1 cellular context compared by ENCODE assay signal in the genomic region with DNA sequence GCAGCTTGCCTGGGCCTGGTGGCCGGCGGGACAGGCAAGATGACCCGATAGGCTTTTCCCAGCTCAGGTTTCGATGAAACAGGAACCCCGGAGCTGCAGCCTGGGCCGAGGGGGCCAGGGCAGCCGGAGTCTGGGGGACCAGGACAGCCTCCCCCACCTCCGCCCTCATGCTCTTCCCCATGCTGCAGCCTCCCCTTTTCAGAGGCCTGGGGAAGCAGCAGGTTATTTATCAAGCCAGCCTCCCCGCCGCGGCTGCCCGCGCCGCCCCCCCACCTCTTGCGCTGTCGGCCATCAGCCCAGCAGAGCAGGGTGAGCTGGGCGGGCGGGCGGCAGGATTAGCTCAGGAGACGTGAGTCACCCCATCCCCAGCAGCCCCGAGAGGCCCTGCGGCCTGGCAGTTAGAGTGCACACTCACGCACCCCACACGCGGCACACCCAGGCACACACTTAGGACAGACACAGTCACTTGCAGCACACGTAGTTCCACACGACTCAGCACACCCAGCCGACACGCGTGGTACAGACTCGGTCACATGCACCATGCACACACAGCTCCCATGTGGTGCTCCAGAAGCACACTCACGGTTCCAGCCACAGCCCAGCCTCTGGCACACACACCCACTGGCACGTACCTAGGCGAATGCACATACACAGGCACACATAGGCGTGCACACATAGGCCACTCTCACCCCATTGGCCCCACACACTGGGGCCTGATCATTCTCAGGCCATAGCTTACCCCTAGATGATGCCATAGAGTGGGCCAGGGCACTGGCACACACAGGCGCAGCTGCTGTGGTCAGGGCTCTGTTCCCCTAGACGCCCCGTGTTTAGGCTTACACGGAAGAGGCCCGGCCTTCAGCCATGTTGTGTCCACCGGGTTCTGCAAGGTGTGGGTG.
TF ChIP-seq lines count a peak whose summit lies in the region.

No MANE protein-coding gene starts in this region.

TF ChIP-seq in K562, 482 proteins besides CTCF, POLR2A, EP300 and RAD21 (continued from another document and continues in another):
- TF ChIP-seq, protein P1, sequence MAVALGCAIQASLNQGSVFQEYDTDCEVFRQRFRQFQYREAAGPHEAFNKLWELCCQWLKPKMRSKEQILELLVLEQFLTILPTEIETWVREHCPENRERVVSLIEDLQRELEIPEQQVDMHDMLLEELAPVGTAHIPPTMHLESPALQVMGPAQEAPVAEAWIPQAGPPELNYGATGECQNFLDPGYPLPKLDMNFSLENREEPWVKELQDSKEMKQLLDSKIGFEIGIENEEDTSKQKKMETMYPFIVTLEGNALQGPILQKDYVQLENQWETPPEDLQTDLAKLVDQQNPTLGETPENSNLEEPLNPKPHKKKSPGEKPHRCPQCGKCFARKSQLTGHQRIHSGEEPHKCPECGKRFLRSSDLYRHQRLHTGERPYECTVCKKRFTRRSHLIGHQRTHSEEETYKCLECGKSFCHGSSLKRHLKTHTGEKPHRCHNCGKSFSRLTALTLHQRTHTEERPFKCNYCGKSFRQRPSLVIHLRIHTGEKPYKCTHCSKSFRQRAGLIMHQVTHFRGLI (CRISPR knock-in tag; IDR thresholded peaks at IDR 0.05) = no peak
- TF ChIP-seq SMAD2 (IDR thresholded peaks at IDR 0.05; ENCODE audit: low read depth, low read length) (no peak), TSC22D4 (tag; IDR thresholded peaks at IDR 0.05) (no peak), NRF1 (conservative IDR thresholded peaks at IDR 0.05 in 1 of 2, IDR thresholded peaks at IDR 0.05 in 1 of 2) (peak; percentile 78 to 84), E2F3 (CRISPR knock-in tag; IDR thresholded peaks at IDR 0.05) (no peak; the same call in 1 of the 2 replicates), PCBP2 (IDR thresholded peaks at IDR 0.05; ENCODE audit: low read depth, low read length, poor library complexity, severe bottlenecking) (no peak), TEAD2 (tag; IDR thresholded peaks at IDR 0.05) (no peak), SMARCB1 (IDR thresholded peaks at IDR 0.05; ENCODE audit: insufficient read length, low read depth) (no peak), ZNF324 (CRISPR knock-in tag; IDR thresholded peaks at IDR 0.05) (no peak), HDGF (IDR thresholded peaks at IDR 0.05) (peak; percentile 98; the same call in 1 of the 2 replicates), MCM2 (IDR thresholded peaks at IDR 0.05; ENCODE audit: low read depth) (no peak), ZNF785 (CRISPR knock-in tag; IDR thresholded peaks at IDR 0.05) (no peak), LCOR (CRISPR knock-in tag; IDR thresholded peaks at IDR 0.05) (0 out of 2 replicates have a peak, but pooled peaks have one; percentile 20), YBX1 (IDR thresholded peaks at IDR 0.05) (no peak), LARP7 (IDR thresholded peaks at IDR 0.05) (no peak), ZNF696 (CRISPR knock-in tag; conservative IDR thresholded peaks at IDR 0.05) (no peak), CHD4 (IDR thresholded peaks at IDR 0.05; ENCODE audit: insufficient read depth, insufficient replicate concordance, low read depth, low read length, poor library complexity, severe bottlenecking) (no peak), CBX3 (IDR thresholded peaks at IDR 0.05; ENCODE audit: borderline replicate concordance in 1 of 2, low read length in 2 of 2) (0 out of 3 replicates have a peak, but pooled peaks of 1 of the 2 experiments have one; percentile 43), FOXA1 (IDR thresholded peaks at IDR 0.05; ENCODE audit: borderline replicate concordance) (no peak), ESRRB (CRISPR knock-in tag; IDR thresholded peaks at IDR 0.05; ENCODE audit: borderline replicate concordance) (no peak), GABPA (tag; conservative IDR thresholded peaks at IDR 0.05; ENCODE audit: low read depth) (no peak), ZBTB7A (IDR thresholded peaks at IDR 0.05; ENCODE audit: borderline replicate concordance, control insufficient read depth, low read depth, low read length) (peak; percentile 69; the same call in 1 of the 2 replicates), XRCC3 (IDR thresholded peaks at IDR 0.05) (no peak), GTF2E2 (tag; IDR thresholded peaks at IDR 0.05) (no peak), EZH2 (IDR thresholded peaks at IDR 0.05; ENCODE audit: borderline replicate concordance, low read depth, low read length) (no peak), PTBP1 (IDR thresholded peaks at IDR 0.05; ENCODE audit: low read depth, low read length) (no peak)
- TF ChIP-seq, protein P2, sequence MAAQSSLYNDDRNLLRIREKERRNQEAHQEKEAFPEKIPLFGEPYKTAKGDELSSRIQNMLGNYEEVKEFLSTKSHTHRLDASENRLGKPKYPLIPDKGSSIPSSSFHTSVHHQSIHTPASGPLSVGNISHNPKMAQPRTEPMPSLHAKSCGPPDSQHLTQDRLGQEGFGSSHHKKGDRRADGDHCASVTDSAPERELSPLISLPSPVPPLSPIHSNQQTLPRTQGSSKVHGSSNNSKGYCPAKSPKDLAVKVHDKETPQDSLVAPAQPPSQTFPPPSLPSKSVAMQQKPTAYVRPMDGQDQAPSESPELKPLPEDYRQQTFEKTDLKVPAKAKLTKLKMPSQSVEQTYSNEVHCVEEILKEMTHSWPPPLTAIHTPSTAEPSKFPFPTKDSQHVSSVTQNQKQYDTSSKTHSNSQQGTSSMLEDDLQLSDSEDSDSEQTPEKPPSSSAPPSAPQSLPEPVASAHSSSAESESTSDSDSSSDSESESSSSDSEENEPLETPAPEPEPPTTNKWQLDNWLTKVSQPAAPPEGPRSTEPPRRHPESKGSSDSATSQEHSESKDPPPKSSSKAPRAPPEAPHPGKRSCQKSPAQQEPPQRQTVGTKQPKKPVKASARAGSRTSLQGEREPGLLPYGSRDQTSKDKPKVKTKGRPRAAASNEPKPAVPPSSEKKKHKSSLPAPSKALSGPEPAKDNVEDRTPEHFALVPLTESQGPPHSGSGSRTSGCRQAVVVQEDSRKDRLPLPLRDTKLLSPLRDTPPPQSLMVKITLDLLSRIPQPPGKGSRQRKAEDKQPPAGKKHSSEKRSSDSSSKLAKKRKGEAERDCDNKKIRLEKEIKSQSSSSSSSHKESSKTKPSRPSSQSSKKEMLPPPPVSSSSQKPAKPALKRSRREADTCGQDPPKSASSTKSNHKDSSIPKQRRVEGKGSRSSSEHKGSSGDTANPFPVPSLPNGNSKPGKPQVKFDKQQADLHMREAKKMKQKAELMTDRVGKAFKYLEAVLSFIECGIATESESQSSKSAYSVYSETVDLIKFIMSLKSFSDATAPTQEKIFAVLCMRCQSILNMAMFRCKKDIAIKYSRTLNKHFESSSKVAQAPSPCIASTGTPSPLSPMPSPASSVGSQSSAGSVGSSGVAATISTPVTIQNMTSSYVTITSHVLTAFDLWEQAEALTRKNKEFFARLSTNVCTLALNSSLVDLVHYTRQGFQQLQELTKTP (IDR thresholded peaks at IDR 0.05; ENCODE audit: low read depth in 1 of 2, partially characterized antibody in 2 of 2) = no peak
- TF ChIP-seq, protein P3, sequence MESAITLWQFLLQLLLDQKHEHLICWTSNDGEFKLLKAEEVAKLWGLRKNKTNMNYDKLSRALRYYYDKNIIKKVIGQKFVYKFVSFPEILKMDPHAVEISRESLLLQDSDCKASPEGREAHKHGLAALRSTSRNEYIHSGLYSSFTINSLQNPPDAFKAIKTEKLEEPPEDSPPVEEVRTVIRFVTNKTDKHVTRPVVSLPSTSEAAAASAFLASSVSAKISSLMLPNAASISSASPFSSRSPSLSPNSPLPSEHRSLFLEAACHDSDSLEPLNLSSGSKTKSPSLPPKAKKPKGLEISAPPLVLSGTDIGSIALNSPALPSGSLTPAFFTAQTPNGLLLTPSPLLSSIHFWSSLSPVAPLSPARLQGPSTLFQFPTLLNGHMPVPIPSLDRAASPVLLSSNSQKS (CRISPR knock-in tag; IDR thresholded peaks at IDR 0.05) = no peak
- TF ChIP-seq, protein P4, sequence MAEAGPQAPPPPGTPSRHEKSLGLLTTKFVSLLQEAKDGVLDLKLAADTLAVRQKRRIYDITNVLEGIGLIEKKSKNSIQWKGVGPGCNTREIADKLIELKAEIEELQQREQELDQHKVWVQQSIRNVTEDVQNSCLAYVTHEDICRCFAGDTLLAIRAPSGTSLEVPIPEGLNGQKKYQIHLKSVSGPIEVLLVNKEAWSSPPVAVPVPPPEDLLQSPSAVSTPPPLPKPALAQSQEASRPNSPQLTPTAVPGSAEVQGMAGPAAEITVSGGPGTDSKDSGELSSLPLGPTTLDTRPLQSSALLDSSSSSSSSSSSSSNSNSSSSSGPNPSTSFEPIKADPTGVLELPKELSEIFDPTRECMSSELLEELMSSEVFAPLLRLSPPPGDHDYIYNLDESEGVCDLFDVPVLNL (CRISPR knock-in tag; IDR thresholded peaks at IDR 0.05; ENCODE audit: low read depth) = no peak
- TF ChIP-seq, protein P5, sequence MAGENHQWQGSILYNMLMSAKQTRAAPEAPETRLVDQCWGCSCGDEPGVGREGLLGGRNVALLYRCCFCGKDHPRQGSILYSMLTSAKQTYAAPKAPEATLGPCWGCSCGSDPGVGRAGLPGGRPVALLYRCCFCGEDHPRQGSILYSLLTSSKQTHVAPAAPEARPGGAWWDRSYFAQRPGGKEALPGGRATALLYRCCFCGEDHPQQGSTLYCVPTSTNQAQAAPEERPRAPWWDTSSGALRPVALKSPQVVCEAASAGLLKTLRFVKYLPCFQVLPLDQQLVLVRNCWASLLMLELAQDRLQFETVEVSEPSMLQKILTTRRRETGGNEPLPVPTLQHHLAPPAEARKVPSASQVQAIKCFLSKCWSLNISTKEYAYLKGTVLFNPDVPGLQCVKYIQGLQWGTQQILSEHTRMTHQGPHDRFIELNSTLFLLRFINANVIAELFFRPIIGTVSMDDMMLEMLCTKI (IDR thresholded peaks at IDR 0.05; ENCODE audit: partially characterized antibody) = no peak
- TF ChIP-seq, protein P6, sequence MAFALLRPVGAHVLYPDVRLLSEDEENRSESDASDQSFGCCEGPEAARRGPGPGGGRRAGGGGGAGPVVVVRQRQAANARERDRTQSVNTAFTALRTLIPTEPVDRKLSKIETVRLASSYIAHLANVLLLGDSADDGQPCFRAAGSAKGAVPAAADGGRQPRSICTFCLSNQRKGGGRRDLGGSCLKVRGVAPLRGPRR (CRISPR knock-in tag; IDR thresholded peaks at IDR 0.05) = no peak
- TF ChIP-seq, protein P7, sequence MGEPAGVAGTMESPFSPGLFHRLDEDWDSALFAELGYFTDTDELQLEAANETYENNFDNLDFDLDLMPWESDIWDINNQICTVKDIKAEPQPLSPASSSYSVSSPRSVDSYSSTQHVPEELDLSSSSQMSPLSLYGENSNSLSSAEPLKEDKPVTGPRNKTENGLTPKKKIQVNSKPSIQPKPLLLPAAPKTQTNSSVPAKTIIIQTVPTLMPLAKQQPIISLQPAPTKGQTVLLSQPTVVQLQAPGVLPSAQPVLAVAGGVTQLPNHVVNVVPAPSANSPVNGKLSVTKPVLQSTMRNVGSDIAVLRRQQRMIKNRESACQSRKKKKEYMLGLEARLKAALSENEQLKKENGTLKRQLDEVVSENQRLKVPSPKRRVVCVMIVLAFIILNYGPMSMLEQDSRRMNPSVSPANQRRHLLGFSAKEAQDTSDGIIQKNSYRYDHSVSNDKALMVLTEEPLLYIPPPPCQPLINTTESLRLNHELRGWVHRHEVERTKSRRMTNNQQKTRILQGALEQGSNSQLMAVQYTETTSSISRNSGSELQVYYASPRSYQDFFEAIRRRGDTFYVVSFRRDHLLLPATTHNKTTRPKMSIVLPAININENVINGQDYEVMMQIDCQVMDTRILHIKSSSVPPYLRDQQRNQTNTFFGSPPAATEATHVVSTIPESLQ (CRISPR knock-in tag; IDR thresholded peaks at IDR 0.05) = no peak
- TF ChIP-seq, protein P8, sequence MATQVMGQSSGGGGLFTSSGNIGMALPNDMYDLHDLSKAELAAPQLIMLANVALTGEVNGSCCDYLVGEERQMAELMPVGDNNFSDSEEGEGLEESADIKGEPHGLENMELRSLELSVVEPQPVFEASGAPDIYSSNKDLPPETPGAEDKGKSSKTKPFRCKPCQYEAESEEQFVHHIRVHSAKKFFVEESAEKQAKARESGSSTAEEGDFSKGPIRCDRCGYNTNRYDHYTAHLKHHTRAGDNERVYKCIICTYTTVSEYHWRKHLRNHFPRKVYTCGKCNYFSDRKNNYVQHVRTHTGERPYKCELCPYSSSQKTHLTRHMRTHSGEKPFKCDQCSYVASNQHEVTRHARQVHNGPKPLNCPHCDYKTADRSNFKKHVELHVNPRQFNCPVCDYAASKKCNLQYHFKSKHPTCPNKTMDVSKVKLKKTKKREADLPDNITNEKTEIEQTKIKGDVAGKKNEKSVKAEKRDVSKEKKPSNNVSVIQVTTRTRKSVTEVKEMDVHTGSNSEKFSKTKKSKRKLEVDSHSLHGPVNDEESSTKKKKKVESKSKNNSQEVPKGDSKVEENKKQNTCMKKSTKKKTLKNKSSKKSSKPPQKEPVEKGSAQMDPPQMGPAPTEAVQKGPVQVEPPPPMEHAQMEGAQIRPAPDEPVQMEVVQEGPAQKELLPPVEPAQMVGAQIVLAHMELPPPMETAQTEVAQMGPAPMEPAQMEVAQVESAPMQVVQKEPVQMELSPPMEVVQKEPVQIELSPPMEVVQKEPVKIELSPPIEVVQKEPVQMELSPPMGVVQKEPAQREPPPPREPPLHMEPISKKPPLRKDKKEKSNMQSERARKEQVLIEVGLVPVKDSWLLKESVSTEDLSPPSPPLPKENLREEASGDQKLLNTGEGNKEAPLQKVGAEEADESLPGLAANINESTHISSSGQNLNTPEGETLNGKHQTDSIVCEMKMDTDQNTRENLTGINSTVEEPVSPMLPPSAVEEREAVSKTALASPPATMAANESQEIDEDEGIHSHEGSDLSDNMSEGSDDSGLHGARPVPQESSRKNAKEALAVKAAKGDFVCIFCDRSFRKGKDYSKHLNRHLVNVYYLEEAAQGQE (CRISPR knock-in tag; IDR thresholded peaks at IDR 0.05; ENCODE audit: low read depth) = no peak; the same call in 1 of the 2 replicates
- TF ChIP-seq, protein P9, sequence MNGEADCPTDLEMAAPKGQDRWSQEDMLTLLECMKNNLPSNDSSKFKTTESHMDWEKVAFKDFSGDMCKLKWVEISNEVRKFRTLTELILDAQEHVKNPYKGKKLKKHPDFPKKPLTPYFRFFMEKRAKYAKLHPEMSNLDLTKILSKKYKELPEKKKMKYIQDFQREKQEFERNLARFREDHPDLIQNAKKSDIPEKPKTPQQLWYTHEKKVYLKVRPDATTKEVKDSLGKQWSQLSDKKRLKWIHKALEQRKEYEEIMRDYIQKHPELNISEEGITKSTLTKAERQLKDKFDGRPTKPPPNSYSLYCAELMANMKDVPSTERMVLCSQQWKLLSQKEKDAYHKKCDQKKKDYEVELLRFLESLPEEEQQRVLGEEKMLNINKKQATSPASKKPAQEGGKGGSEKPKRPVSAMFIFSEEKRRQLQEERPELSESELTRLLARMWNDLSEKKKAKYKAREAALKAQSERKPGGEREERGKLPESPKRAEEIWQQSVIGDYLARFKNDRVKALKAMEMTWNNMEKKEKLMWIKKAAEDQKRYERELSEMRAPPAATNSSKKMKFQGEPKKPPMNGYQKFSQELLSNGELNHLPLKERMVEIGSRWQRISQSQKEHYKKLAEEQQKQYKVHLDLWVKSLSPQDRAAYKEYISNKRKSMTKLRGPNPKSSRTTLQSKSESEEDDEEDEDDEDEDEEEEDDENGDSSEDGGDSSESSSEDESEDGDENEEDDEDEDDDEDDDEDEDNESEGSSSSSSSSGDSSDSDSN (IDR thresholded peaks at IDR 0.05; ENCODE audit: borderline replicate concordance in 1 of 2, low read depth in 2 of 2, low read length in 2 of 2) = peak; percentile 51 to 82; a peak in 3 of 4 replicates
- TF ChIP-seq, protein P10, sequence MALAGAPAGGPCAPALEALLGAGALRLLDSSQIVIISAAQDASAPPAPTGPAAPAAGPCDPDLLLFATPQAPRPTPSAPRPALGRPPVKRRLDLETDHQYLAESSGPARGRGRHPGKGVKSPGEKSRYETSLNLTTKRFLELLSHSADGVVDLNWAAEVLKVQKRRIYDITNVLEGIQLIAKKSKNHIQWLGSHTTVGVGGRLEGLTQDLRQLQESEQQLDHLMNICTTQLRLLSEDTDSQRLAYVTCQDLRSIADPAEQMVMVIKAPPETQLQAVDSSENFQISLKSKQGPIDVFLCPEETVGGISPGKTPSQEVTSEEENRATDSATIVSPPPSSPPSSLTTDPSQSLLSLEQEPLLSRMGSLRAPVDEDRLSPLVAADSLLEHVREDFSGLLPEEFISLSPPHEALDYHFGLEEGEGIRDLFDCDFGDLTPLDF (CRISPR knock-in tag; IDR thresholded peaks at IDR 0.05) = peak; percentile 74; the same call in 1 of the 2 replicates
